Comparison of ENCODE assay signal across 1 cellular context in genomic region chr22:42994917-42995562, GRCh38.
TF ChIP-seq lines count a peak whose summit lies in the region.

No MANE protein-coding gene starts in this region.

TF ChIP-seq in HepG2, 621 proteins besides CTCF, POLR2A, EP300 and RAD21 (continued from another document and continues in another):
- TF ChIP-seq ZNF251 (CRISPR knock-in tag; IDR thresholded peaks at IDR 0.05): no peak
- TF ChIP-seq ZNF614 (CRISPR knock-in tag; IDR thresholded peaks at IDR 0.05; ENCODE audit: borderline replicate concordance): peak; percentile 61; the same call in 1 of the 2 replicates
- TF ChIP-seq ZNF282 (IDR thresholded peaks at IDR 0.05; ENCODE audit: partially characterized antibody): no peak
- no peak for TF ChIP-seq ZNF678 (CRISPR knock-in tag; IDR thresholded peaks at IDR 0.05)
- TF ChIP-seq AGO2 (optimal IDR thresholded peaks at IDR 0.05; ENCODE audit: low read depth, low read length): no peak
- no peak for TF ChIP-seq STAT5B (CRISPR knock-in tag; IDR thresholded peaks at IDR 0.05)
- TF ChIP-seq, protein P1, sequence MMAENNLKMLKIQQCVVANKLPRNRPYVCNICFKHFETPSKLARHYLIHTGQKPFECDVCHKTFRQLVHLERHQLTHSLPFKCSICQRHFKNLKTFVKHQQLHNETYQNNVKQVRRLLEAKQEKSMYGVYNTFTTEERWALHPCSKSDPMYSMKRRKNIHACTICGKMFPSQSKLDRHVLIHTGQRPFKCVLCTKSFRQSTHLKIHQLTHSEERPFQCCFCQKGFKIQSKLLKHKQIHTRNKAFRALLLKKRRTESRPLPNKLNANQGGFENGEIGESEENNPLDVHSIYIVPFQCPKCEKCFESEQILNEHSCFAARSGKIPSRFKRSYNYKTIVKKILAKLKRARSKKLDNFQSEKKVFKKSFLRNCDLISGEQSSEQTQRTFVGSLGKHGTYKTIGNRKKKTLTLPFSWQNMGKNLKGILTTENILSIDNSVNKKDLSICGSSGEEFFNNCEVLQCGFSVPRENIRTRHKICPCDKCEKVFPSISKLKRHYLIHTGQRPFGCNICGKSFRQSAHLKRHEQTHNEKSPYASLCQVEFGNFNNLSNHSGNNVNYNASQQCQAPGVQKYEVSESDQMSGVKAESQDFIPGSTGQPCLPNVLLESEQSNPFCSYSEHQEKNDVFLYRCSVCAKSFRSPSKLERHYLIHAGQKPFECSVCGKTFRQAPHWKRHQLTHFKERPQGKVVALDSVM (CRISPR knock-in tag; IDR thresholded peaks at IDR 0.05): no peak; the same call in 1 of the 2 replicates
- peak; percentile 17; the same call in 1 of the 2 replicates for TF ChIP-seq MIXL1 (CRISPR knock-in tag; IDR thresholded peaks at IDR 0.05)
- TF ChIP-seq SALL1 (CRISPR knock-in tag; IDR thresholded peaks at IDR 0.05): peak; percentile 74; the same call in 1 of the 2 replicates
- no peak for TF ChIP-seq SMAD3 (CRISPR knock-in tag; IDR thresholded peaks at IDR 0.05)
- no peak for TF ChIP-seq MAFG (CRISPR knock-in tag; IDR thresholded peaks at IDR 0.05)
- TF ChIP-seq ZNF234 (CRISPR knock-in tag; conservative IDR thresholded peaks at IDR 0.05): no peak
- no peak for TF ChIP-seq PRPF4 (IDR thresholded peaks at IDR 0.05; ENCODE audit: low read depth, low read length, poor library complexity, severe bottlenecking)
- TF ChIP-seq THYN1 (CRISPR knock-in tag; IDR thresholded peaks at IDR 0.05; ENCODE audit: borderline replicate concordance, low read depth): no peak
- peak in 1 of 2 experiments; percentile 66; a peak in 1 of 4 replicates for TF ChIP-seq KLF16 (CRISPR knock-in tag; IDR thresholded peaks at IDR 0.05)
- no peak for TF ChIP-seq CENPT (CRISPR knock-in tag; IDR thresholded peaks at IDR 0.05; ENCODE audit: low read depth)
- TF ChIP-seq AHR (CRISPR knock-in tag; IDR thresholded peaks at IDR 0.05): no peak
- TF ChIP-seq ZNF841 (CRISPR knock-in tag; IDR thresholded peaks at IDR 0.05; ENCODE audit: borderline replicate concordance): no peak
- TF ChIP-seq TSC22D2 (CRISPR knock-in tag; IDR thresholded peaks at IDR 0.05; ENCODE audit: borderline replicate concordance): no peak
- TF ChIP-seq HOXD1 (CRISPR knock-in tag; IDR thresholded peaks at IDR 0.05): no peak
- TF ChIP-seq MAFK (conservative IDR thresholded peaks at IDR 0.05 in 1 of 2, IDR thresholded peaks at IDR 0.05 in 1 of 2; ENCODE audit: low read length in 2 of 2): no peak
- TF ChIP-seq, protein P2, sequence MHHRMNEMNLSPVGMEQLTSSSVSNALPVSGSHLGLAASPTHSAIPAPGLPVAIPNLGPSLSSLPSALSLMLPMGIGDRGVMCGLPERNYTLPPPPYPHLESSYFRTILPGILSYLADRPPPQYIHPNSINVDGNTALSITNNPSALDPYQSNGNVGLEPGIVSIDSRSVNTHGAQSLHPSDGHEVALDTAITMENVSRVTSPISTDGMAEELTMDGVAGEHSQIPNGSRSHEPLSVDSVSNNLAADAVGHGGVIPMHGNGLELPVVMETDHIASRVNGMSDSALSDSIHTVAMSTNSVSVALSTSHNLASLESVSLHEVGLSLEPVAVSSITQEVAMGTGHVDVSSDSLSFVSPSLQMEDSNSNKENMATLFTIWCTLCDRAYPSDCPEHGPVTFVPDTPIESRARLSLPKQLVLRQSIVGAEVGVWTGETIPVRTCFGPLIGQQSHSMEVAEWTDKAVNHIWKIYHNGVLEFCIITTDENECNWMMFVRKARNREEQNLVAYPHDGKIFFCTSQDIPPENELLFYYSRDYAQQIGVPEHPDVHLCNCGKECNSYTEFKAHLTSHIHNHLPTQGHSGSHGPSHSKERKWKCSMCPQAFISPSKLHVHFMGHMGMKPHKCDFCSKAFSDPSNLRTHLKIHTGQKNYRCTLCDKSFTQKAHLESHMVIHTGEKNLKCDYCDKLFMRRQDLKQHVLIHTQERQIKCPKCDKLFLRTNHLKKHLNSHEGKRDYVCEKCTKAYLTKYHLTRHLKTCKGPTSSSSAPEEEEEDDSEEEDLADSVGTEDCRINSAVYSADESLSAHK (CRISPR knock-in tag; IDR thresholded peaks at IDR 0.05; ENCODE audit: borderline replicate concordance): no peak
- no peak for TF ChIP-seq IRF9 (CRISPR knock-in tag; IDR thresholded peaks at IDR 0.05; ENCODE audit: borderline replicate concordance)
- TF ChIP-seq WIZ (CRISPR knock-in tag; IDR thresholded peaks at IDR 0.05): no peak
- TF ChIP-seq SP1 (IDR thresholded peaks at IDR 0.05): no peak
- TF ChIP-seq SP1 (CRISPR knock-in tag; IDR thresholded peaks at IDR 0.05): no peak
- TF ChIP-seq ELF4 (CRISPR knock-in tag; IDR thresholded peaks at IDR 0.05; ENCODE audit: borderline replicate concordance): no peak
- no peak; the same call in 1 of the 2 replicates for TF ChIP-seq ZBTB8A (CRISPR knock-in tag; IDR thresholded peaks at IDR 0.05; ENCODE audit: borderline replicate concordance, low read depth)
- TF ChIP-seq, protein P3, sequence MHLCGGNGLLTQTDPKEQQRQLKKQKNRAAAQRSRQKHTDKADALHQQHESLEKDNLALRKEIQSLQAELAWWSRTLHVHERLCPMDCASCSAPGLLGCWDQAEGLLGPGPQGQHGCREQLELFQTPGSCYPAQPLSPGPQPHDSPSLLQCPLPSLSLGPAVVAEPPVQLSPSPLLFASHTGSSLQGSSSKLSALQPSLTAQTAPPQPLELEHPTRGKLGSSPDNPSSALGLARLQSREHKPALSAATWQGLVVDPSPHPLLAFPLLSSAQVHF (CRISPR knock-in tag; IDR thresholded peaks at IDR 0.05): no peak
- no peak for TF ChIP-seq PCBP1 (IDR thresholded peaks at IDR 0.05; ENCODE audit: borderline replicate concordance, low read depth, low read length)
- TF ChIP-seq, protein P4, sequence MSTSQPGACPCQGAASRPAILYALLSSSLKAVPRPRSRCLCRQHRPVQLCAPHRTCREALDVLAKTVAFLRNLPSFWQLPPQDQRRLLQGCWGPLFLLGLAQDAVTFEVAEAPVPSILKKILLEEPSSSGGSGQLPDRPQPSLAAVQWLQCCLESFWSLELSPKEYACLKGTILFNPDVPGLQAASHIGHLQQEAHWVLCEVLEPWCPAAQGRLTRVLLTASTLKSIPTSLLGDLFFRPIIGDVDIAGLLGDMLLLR (CRISPR knock-in tag; IDR thresholded peaks at IDR 0.05): no peak
- TF ChIP-seq SYNCRIP (IDR thresholded peaks at IDR 0.05; ENCODE audit: insufficient read depth, low read depth, low read length): no peak
- TF ChIP-seq BCL6 (CRISPR knock-in tag; IDR thresholded peaks at IDR 0.05): peak; percentile 90
- TF ChIP-seq RFXANK (CRISPR knock-in tag; IDR thresholded peaks at IDR 0.05): no peak
- TF ChIP-seq KDM4B (CRISPR knock-in tag; IDR thresholded peaks at IDR 0.05): no peak
- TF ChIP-seq SCMH1 (CRISPR knock-in tag; IDR thresholded peaks at IDR 0.05; ENCODE audit: borderline replicate concordance): no peak
- no peak for TF ChIP-seq RORA (CRISPR knock-in tag; IDR thresholded peaks at IDR 0.05)
- TF ChIP-seq ZNF510 (CRISPR knock-in tag; IDR thresholded peaks at IDR 0.05; ENCODE audit: low read depth): no peak
- TF ChIP-seq, protein P5, sequence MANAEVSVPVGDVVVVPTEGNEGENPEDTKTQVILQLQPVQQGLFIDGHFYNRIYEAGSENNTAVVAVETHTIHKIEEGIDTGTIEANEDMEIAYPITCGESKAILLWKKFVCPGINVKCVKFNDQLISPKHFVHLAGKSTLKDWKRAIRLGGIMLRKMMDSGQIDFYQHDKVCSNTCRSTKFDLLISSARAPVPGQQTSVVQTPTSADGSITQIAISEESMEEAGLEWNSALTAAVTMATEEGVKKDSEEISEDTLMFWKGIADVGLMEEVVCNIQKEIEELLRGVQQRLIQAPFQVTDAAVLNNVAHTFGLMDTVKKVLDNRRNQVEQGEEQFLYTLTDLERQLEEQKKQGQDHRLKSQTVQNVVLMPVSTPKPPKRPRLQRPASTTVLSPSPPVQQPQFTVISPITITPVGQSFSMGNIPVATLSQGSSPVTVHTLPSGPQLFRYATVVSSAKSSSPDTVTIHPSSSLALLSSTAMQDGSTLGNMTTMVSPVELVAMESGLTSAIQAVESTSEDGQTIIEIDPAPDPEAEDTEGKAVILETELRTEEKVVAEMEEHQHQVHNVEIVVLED (CRISPR knock-in tag; IDR thresholded peaks at IDR 0.05; ENCODE audit: borderline replicate concordance): no peak
- TF ChIP-seq ZNF564 (CRISPR knock-in tag; IDR thresholded peaks at IDR 0.05): no peak
- TF ChIP-seq MBNL3 (CRISPR knock-in tag; conservative IDR thresholded peaks at IDR 0.05): no peak
- TF ChIP-seq ZNF720 (CRISPR knock-in tag; IDR thresholded peaks at IDR 0.05): no peak
- TF ChIP-seq ZNF784 (CRISPR knock-in tag; IDR thresholded peaks at IDR 0.05; ENCODE audit: borderline replicate concordance): 0 out of 2 replicates have a peak, but pooled peaks have one; percentile 15
- TF ChIP-seq MTA3 (CRISPR knock-in tag; IDR thresholded peaks at IDR 0.05): no peak
- no peak for TF ChIP-seq FOXK2 (IDR thresholded peaks at IDR 0.05)
- TF ChIP-seq ZNF225 (CRISPR knock-in tag; IDR thresholded peaks at IDR 0.05): no peak
- TF ChIP-seq ZNF326 (CRISPR knock-in tag; IDR thresholded peaks at IDR 0.05; ENCODE audit: borderline replicate concordance): no peak
- no peak for TF ChIP-seq PBX2 (CRISPR knock-in tag; IDR thresholded peaks at IDR 0.05)
- TF ChIP-seq ZNF567 (CRISPR knock-in tag; IDR thresholded peaks at IDR 0.05; ENCODE audit: borderline replicate concordance): 0 out of 2 replicates have a peak, but pooled peaks have one; percentile 60
- no peak for TF ChIP-seq ZSCAN31 (CRISPR knock-in tag; IDR thresholded peaks at IDR 0.05; ENCODE audit: low read depth)
- peak; percentile 79; the same call in 1 of the 2 replicates for TF ChIP-seq MEIS1 (CRISPR knock-in tag; IDR thresholded peaks at IDR 0.05; ENCODE audit: borderline replicate concordance)
- TF ChIP-seq RAD51 (IDR thresholded peaks at IDR 0.05; ENCODE audit: borderline replicate concordance): no peak
- no peak for TF ChIP-seq ZKSCAN1 (IDR thresholded peaks at IDR 0.05; ENCODE audit: low read length)
- TF ChIP-seq MBD4 (IDR thresholded peaks at IDR 0.05; ENCODE audit: borderline replicate concordance, low read length): 0 out of 2 replicates have a peak, but pooled peaks have one; percentile 60
- no peak for TF ChIP-seq DNMT1 (CRISPR knock-in tag; IDR thresholded peaks at IDR 0.05)
- 0 out of 2 replicates have a peak, but pooled peaks have one; percentile 11 for TF ChIP-seq HNF1A (IDR thresholded peaks at IDR 0.05; ENCODE audit: low read depth)
- TF ChIP-seq HNF1A (CRISPR knock-in tag; IDR thresholded peaks at IDR 0.05; ENCODE audit: borderline replicate concordance): peak; percentile 86; the same call in 1 of the 2 replicates
- TF ChIP-seq ZNF589 (CRISPR knock-in tag; conservative IDR thresholded peaks at IDR 0.05): no peak
